In the genomic region with DNA sequence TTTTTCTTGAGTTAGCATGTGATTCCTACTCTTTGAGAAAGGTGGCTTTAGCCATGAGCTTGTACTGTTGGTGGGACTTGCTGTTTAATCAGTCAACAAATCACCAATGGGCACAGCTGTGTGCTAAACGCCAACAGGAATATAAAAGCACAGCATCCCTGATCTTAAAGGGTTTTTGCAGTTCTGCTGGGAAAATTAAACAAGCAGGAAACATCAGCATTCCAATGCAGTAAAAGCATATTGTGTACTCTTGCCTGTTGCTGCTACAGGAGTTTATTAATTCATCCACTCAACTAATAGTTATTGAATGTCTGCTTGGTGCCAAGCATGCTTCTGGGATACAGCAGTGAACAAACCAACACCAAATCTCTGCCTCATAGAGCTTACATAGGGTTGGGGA, we compare ENCODE assay signal across 17 cellular contexts. TPM values are rescaled to one million over a fixed set of nuclear protein-coding genes. Genes with fewer than 3 reads are reported as not detected.
DNase-seq lines count a peak whose midpoint lies in the region; ATAC-seq and TF ChIP-seq lines count a peak whose summit lies in the region.
"Had no signal": no experiment of that assay in that cellular context is flagged by ENCODE, and none has a peak within 500 bp of the region (broad histone marks: within the 10 kb centered on the region; RNA-seq: fewer than 3 reads in every experiment).

No MANE protein-coding gene starts in this region.

- no peak overlapping the region for H2AK5ac ChIP-seq in neuronal stem cell (ENCODE audit: low read depth, low read length)

- H3K9ac ChIP-seq in neuronal stem cell (ENCODE audit: low read depth, low read length, poor library complexity), result no peak overlapping the region

- no peak overlapping the region for H4K8ac ChIP-seq in neuronal stem cell (ENCODE audit: low read depth, low read length)

- H3K4me3 Mint-ChIP-seq in activated naive CD8-positive, alpha-beta T cell treated with anti-CD3 and anti-CD28 coated beads for 36 hours, result no peak overlapping the region
- H3K4me3 Mint-ChIP-seq: activated B cell treated with CpG ODN at 0.5 μM for 24 hours; activated T-cell treated with anti-CD3 and anti-CD28 coated beads, Interleukin-2, amount 50 U/mL, for 4 hours had no signal

- TF ChIP-seq POLR2A in esophagus muscularis mucosa (IDR thresholded peaks at IDR 0.05; ENCODE audit: low read depth), result no peak

- TF ChIP-seq EP300 in esophagus muscularis mucosa (IDR thresholded peaks at IDR 0.05), result no peak

- H3K9me3 Mint-ChIP-seq in activated naive CD8-positive, alpha-beta T cell treated with anti-CD3 and anti-CD28 coated beads for 36 hours, result no peaks in the 10 kb centered on the region
- H3K9me3 Mint-ChIP-seq: activated B cell treated with CpG ODN at 0.5 μM for 24 hours; activated T-cell treated with anti-CD3 and anti-CD28 coated beads, Interleukin-2, amount 50 U/mL, for 4 hours had no signal

- DNase-seq in A673 (ENCODE audit: low spot score) (no peak), RWPE1 (ENCODE audit: low spot score) (no peak), esophagus muscularis mucosa (ENCODE audit: extremely low spot score) (no peak), neuronal stem cell (ENCODE audit: low spot score) (no peak), NCI-H2081 treated with DMSO at 0.1 percent for 48 hours (lab: John Stamatoyannopoulos, UW) (no peak)
- no peak for DNase-seq in activated naive CD8-positive, alpha-beta T cell treated with anti-CD3 and anti-CD28 coated beads for 36 hours
- DNase-seq in effector CD8-positive, alpha-beta T cell (lab: John Stamatoyannopoulos, UW), result no peak
- DNase-seq: activated B cell treated with CpG ODN at 0.5 μM for 24 hours; activated T-cell treated with anti-CD3 and anti-CD28 coated beads, Interleukin-2, amount 50 U/mL, for 4 hours; BE2C; NCI-H345; testis had no signal

- H3K4me2 ChIP-seq in neuronal stem cell (ENCODE audit: insufficient read depth, low read length, poor library complexity, severe bottlenecking), result no peak overlapping the region

- peaks cover 5% of the 10 kb centered on the region for H3K9me3 ChIP-seq in A673 (ENCODE audit: low read depth, low read length, poor library complexity, severe bottlenecking)
- no peaks in the 10 kb centered on the region for H3K9me3 ChIP-seq in esophagus muscularis mucosa
- peaks cover 0 to 6% of the 10 kb centered on the region in 2 donors for H3K9me3 ChIP-seq in neuronal stem cell (replicated peaks in 1 of 2; ENCODE audit: control insufficient read depth in 2 of 2, insufficient read depth in 1 of 2, low read depth in 1 of 2, low read length in 2 of 2)
- H3K9me3 ChIP-seq: BE2C, testis had no signal

- no peak overlapping the region for H3K4me3 ChIP-seq in A673 (ENCODE audit: low read depth, low read length, poor library complexity, severe bottlenecking)
- H3K4me3 ChIP-seq in esophagus muscularis mucosa, result no peak overlapping the region
- H3K4me3 ChIP-seq in neuronal stem cell (ENCODE audit: low read length in 2 of 2), result no peak overlapping the region
- H3K4me3 ChIP-seq: testis had no signal

- no peak overlapping the region for H3K4ac ChIP-seq in neuronal stem cell (ENCODE audit: low read length)

- no peak overlapping the region for H3K14ac ChIP-seq in neuronal stem cell (ENCODE audit: low read length)

- no TSS peak for BruUV-seq in A673 (replicated peaks; lab: Mats Ljungman, UMichigan)

- no peak overlapping the region for H2BK5ac ChIP-seq in neuronal stem cell (ENCODE audit: low read length)

- H3K4me1 ChIP-seq in A673 (ENCODE audit: insufficient read depth, low read length, poor library complexity, severe bottlenecking), result peaks cover 6% of the 10 kb centered on the region
- peaks cover 19 to 50% (median 31%) of the 10 kb centered on the region in 4 donors for H3K4me1 ChIP-seq in esophagus muscularis mucosa
- H3K4me1 ChIP-seq in neuronal stem cell (ENCODE audit: control insufficient read depth in 2 of 2, insufficient read depth in 1 of 2, low read depth in 1 of 2, low read length in 2 of 2), result peaks cover 4 to 7% of the 10 kb centered on the region in 2 donors
- H3K4me1 ChIP-seq: BE2C, testis had no signal

- H3K23ac ChIP-seq in neuronal stem cell (ENCODE audit: low read depth, low read length, poor library complexity), result no peak overlapping the region

- no peak overlapping the region for H3K27ac Mint-ChIP-seq in activated naive CD8-positive, alpha-beta T cell treated with anti-CD3 and anti-CD28 coated beads for 36 hours
- H3K27ac Mint-ChIP-seq: activated B cell treated with CpG ODN at 0.5 μM for 24 hours had no signal

- H3K27me3 Mint-ChIP-seq in activated naive CD8-positive, alpha-beta T cell treated with anti-CD3 and anti-CD28 coated beads for 36 hours, result no peaks in the 10 kb centered on the region
- H3K27me3 Mint-ChIP-seq: activated B cell treated with CpG ODN at 0.5 μM for 24 hours, progenitor cell of endocrine pancreas had no signal

- H3K36me3 Mint-ChIP-seq in activated naive CD8-positive, alpha-beta T cell treated with anti-CD3 and anti-CD28 coated beads for 36 hours, result no peaks in the 10 kb centered on the region

- H3K4me1 Mint-ChIP-seq in activated naive CD8-positive, alpha-beta T cell treated with anti-CD3 and anti-CD28 coated beads for 36 hours, result peaks cover 7% of the 10 kb centered on the region
- H3K4me1 Mint-ChIP-seq: activated B cell treated with CpG ODN at 0.5 μM for 24 hours had no signal

- intact Hi-C loops in A673 (cut with micrococcal nuclease; ENCODE audit: unreplicated experiment) (no loop called here), esophagus muscularis mucosa (cut with DNase I) (no loop called here)

- H3K27me3 ChIP-seq in A673 (replicated peaks; ENCODE audit: insufficient read depth, low read depth, low read length, poor library complexity) (no peaks in the 10 kb centered on the region), esophagus muscularis mucosa (no peaks in the 10 kb centered on the region), neuronal stem cell (ENCODE audit: control insufficient read depth in 3 of 3, insufficient read depth in 3 of 3, low read depth in 1 of 3, low read length in 3 of 3) (no peaks in the 10 kb centered on the region)
- H3K27me3 ChIP-seq: BE2C, testis had no signal

- WGBS in esophagus muscularis mucosa, result 86% methylated on average over 1 of the region's 1 CpG
- no CpG with 5 or more reads among the region's 1 CpG for WGBS in neuronal stem cell (ENCODE audit: extremely low coverage in 2 of 2, insufficient read length in 2 of 2, insufficient replicate concordance in 1 of 2), 2 donors

- peak overlapping the region; percentile 79 for H2AFZ ChIP-seq in neuronal stem cell (ENCODE audit: low read length)

- no peak overlapping the region for H2BK120ac ChIP-seq in neuronal stem cell (ENCODE audit: low read depth, low read length)

- POLR2A ChIA-PET in A673 (lab: Charles Lee; ENCODE audit: low non-redundant PET), result no interaction called here
- POLR2A ChIA-PET in RWPE1 (lab: Yijun Ruan, JAX; ENCODE audit: low non-redundant PET), result no interaction called here

- no peak overlapping the region for H2BK15ac ChIP-seq in neuronal stem cell (ENCODE audit: low read length)

- CTCF ChIA-PET in A673 (lab: Charles Lee), result interaction anchor here (0.7 to 1.8 kb wide), 2 partner anchors 11 to 17 kb away, joined by 3 to 4 read pairs; no protein-coding TSS in a partner anchor
- CTCF ChIA-PET in RWPE1 (lab: Yijun Ruan, JAX), result interaction anchor here (0.6 kb wide), 1 partner anchor 22 kb away, joined by 3 read pairs; no protein-coding TSS in a partner anchor

- ATAC-seq in HG03442 (IDR thresholded peaks at IDR 0.05; ENCODE audit: unreplicated experiment), result no peak

- no peak overlapping the region for H2BK12ac ChIP-seq in neuronal stem cell (ENCODE audit: low read length)

- H4K91ac ChIP-seq in neuronal stem cell (ENCODE audit: low read depth, low read length, poor library complexity), result no peak overlapping the region

- TF ChIP-seq CTCF in A673 (conservative IDR thresholded peaks at IDR 0.05; ENCODE audit: low read depth, low read length), result no peak
- TF ChIP-seq CTCF in RWPE1 (conservative IDR thresholded peaks at IDR 0.05; ENCODE audit: low read depth), result no peak
- TF ChIP-seq CTCF in esophagus muscularis mucosa (IDR thresholded peaks at IDR 0.05), result no peak

- no peaks in the 10 kb centered on the region for H3K36me3 ChIP-seq in A673 (ENCODE audit: insufficient read depth, low read length, poor library complexity, severe bottlenecking)
- H3K36me3 ChIP-seq in esophagus muscularis mucosa, result no peaks in the 10 kb centered on the region
- H3K36me3 ChIP-seq in neuronal stem cell (replicated peaks in 1 of 2; ENCODE audit: control insufficient read depth in 2 of 2, insufficient read depth in 2 of 2, low read length in 2 of 2), result no peaks in the 10 kb centered on the region
- H3K36me3 ChIP-seq: BE2C had no signal

- H3K27ac ChIP-seq in A673 (ENCODE audit: low read depth, low read length, poor library complexity, severe bottlenecking) (peak overlapping the region; percentile 26), RWPE1 (peak overlapping the region; percentile 75; the same call in 1 of the 2 replicates), esophagus muscularis mucosa (replicated peaks in 1 of 4) (peak overlapping the region; percentile 39 to 63 (median 60)), neuronal stem cell (replicated peaks; ENCODE audit: low read length) (no peak overlapping the region)
- H3K27ac ChIP-seq: HL-60 had no signal

- no peak overlapping the region for H3K18ac ChIP-seq in neuronal stem cell (ENCODE audit: low read length)

- peaks cover 2% of the 10 kb centered on the region for H3K79me1 ChIP-seq in neuronal stem cell (ENCODE audit: low read depth, low read length)

RNA-seq across cellular contexts. Expression of a gene that starts 27.4 kb away (rescaled TPM):
- total RNA-seq in A673 (2021) (0.32 and 0.39 TPM in 2 replicates), esophagus muscularis mucosa (1 to 10 TPM in 2 of 4 donors, under 1 TPM in 2; 0.26 to 1.3 (median 0.85) TPM)
- 2.7 TPM for polyA plus RNA-seq in neuronal stem cell (2013, experiment 1 of 2)
- polyA plus RNA-seq in neuronal stem cell (2013, experiment 2 of 2), result 2.9 TPM
- total RNA-seq in activated naive CD8-positive, alpha-beta T cell treated with anti-CD3 and anti-CD28 coated beads for 36 hours, result 1 to 10 TPM; 2.9 to 3.6 TPM

RNA-seq across cellular contexts. Expression of a gene that starts 58.4 kb away (rescaled TPM):
- not detected in 2 replicates for total RNA-seq in A673 (2021)
- total RNA-seq in esophagus muscularis mucosa, result not detected
- not detected for polyA plus RNA-seq in neuronal stem cell (2013, experiment 1 of 2)
- not detected for polyA plus RNA-seq in neuronal stem cell (2013, experiment 2 of 2)
- under 1 TPM in 1 of 2 experiments, not detected in 1; 0.23 TPM for total RNA-seq in activated naive CD8-positive, alpha-beta T cell treated with anti-CD3 and anti-CD28 coated beads for 36 hours
- total RNA-seq: activated B cell treated with CpG ODN at 0.5 μM for 24 hours, frontal cortex, M059J had no signal
